Comparison of ENCODE assay signal across 12 cellular contexts in the genomic region with DNA sequence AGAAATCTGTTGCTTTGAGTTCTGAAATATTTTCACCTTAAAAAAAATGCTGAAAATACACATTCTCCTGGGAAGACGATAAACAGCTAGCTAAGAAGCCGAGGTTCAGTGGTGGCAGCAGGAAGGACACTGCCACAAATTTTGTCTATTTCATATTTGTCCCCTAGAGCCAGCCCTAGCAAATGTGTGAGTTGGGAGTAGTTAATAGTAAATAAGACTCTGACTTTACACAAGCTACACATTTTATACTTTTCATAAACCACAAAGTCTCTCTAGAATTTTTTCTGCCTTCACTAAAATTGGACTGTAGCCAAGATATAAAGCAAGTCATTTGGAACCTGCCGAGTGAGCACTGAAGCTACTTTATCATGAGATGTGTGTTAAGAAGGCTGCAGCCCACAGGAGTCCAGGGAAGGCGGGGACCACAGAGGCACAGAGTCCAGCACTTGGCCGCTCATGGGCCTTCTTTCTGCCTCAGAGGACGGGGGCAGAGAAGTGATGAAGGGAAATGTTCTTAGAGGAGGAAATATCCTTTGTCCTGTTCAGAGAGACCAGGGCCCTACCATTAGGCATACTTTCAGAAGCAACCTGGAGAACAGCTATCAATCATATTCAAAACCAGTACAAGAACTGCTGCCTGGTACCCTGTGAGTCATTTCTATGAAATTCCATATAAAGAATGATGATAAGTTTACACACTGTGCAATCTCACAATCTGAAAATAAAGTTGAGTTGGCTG.
A peak's percentile ranks its signal among the peaks of the same experiment; 100 is the strongest.
DNase-seq lines count a peak whose midpoint lies in the region; ATAC-seq and TF ChIP-seq lines count a peak whose summit lies in the region.
"Had no signal": no experiment of that assay in that cellular context is flagged by ENCODE, and none has a peak within 500 bp of the region (broad histone marks: within the 10 kb centered on the region; RNA-seq: fewer than 3 reads in every experiment).

No MANE protein-coding gene starts in this region.

- H3K27ac ChIP-seq in breast epithelium (peak overlapping the region in 1 of 2 donors; percentile 26), thyroid gland (peak overlapping the region; percentile 56 to 68 (median 59))

- WGBS in thyroid gland, 2 donors: 48 to 62% methylated on average over 6 of the region's 6 CpGs

- H3K9me3 Mint-ChIP-seq in MCF 10A (ENCODE audit: unreplicated experiment): peaks cover 7% of the 10 kb centered on the region

- peak overlapping the region; percentile 10 for H3K4me3 Mint-ChIP-seq in MCF 10A (ENCODE audit: unreplicated experiment)

- TF ChIP-seq POLR2A in breast epithelium (IDR thresholded peaks at IDR 0.05) (no peak), thyroid gland (IDR thresholded peaks at IDR 0.05) (no peak)

- DNase-seq in MCF 10A (ENCODE audit: unreplicated experiment) (peak; percentile 39), breast epithelium (ENCODE audit: low spot score in 2 of 2) (no peak), NCI-H226 (peak; percentile 71), cardiac fibroblast (ENCODE audit: low read depth in 2 of 2) (peak; percentile 43 to 46), thyroid gland (peak; percentile 58 to 67), ureter (ENCODE audit: low spot score) (no peak), left colon (no peak)
- DNase-seq: activated CD4-positive, alpha-beta T cell treated with anti-CD3 and anti-CD28 coated beads, Interleukin-2, amount 50 U/mL, for 4 hours; NCI-H2171; retina; SHP77 had no signal

- ATAC-seq in HG02973 (IDR thresholded peaks at IDR 0.05; ENCODE audit: unreplicated experiment) (no peak), left colon (no peak)

- H3K27ac Mint-ChIP-seq in MCF 10A (ENCODE audit: low read depth, unreplicated experiment): peak overlapping the region; percentile 70

- no peaks in the 10 kb centered on the region for H3K4me1 ChIP-seq in breast epithelium
- peaks cover 32 to 49% of the 10 kb centered on the region in 2 donors for H3K4me1 ChIP-seq in thyroid gland

- no TSS peak for BruUV-seq in MCF 10A (replicated peaks; lab: Mats Ljungman, UMichigan)

- TF ChIP-seq CTCF in MCF 10A (IDR thresholded peaks at IDR 0.05; ENCODE audit: unreplicated experiment): no peak
- TF ChIP-seq CTCF in breast epithelium (IDR thresholded peaks at IDR 0.05): no peak
- no peak for TF ChIP-seq CTCF in cardiac fibroblast (IDR thresholded peaks at IDR 0.05; ENCODE audit: low read depth, low read length)
- TF ChIP-seq CTCF in thyroid gland (IDR thresholded peaks at IDR 0.05): no peak

- H3K36me3 Mint-ChIP-seq in MCF 10A (ENCODE audit: insufficient read depth, unreplicated experiment): peaks cover 4% of the 10 kb centered on the region

- no peaks in the 10 kb centered on the region for H3K36me3 ChIP-seq in breast epithelium
- no peaks in the 10 kb centered on the region for H3K36me3 ChIP-seq in thyroid gland

- CTCF ChIA-PET in MCF 10A (lab: Yijun Ruan, JAX): interaction anchor here (0.7 to 2.3 kb wide), 10 partner anchors 11 to 500 kb away, joined by 3 to 7 read pairs (median 5); no protein-coding TSS in a partner anchor

- no peaks in the 10 kb centered on the region for H3K27me3 Mint-ChIP-seq in MCF 10A (ENCODE audit: insufficient read depth, unreplicated experiment)

- H3K9me3 ChIP-seq in breast epithelium (no peaks in the 10 kb centered on the region), thyroid gland (no peaks in the 10 kb centered on the region)

- H3K4me1 Mint-ChIP-seq in MCF 10A (ENCODE audit: insufficient read depth, unreplicated experiment): peaks cover 22% of the 10 kb centered on the region

- no peak overlapping the region for H3K4me3 ChIP-seq in breast epithelium
- no peak overlapping the region for H3K4me3 ChIP-seq in cardiac fibroblast (replicated peaks in 1 of 2; ENCODE audit: low read depth in 2 of 2, low read length in 2 of 2)
- no peak overlapping the region for H3K4me3 ChIP-seq in thyroid gland (replicated peaks in 1 of 3)

- POLR2A ChIA-PET in MCF 10A (lab: Yijun Ruan, JAX): interaction anchor here (0.9 to 5.7 kb wide), 13 partner anchors 12 to 260 kb away, joined by 3 to 78 read pairs (median 4); partner anchors contain the start of gene TAB2

- H3K27me3 ChIP-seq in breast epithelium: no peaks in the 10 kb centered on the region
- H3K27me3 ChIP-seq in thyroid gland: no peaks in the 10 kb centered on the region

- intact Hi-C loops in MCF 10A (cut with micrococcal nuclease): no loop called here
- intact Hi-C loops in breast epithelium (cut with DNase I; ENCODE audit: low total_unique reads): no loop called here
- intact Hi-C loops in thyroid gland (cut with DNase I): no loop called here
- intact Hi-C loops in left colon (cut with DNase I, micrococcal nuclease): no loop called here

Comparison
In these comparisons a context has a peak if more than half of its experiments do, and no peak if none do; other contexts are left out.
1. DNase-seq: peak in MCF 10A (single experiment), NCI-H226 (single experiment), cardiac fibroblast (2 of 2) and thyroid gland (2 of 2); none in breast epithelium (0 of 2), ureter (single experiment) and left colon (0 of 2).